Comparison of ENCODE assay signal across 8 cellular contexts in genomic region chrX:72126539-72127140, GRCh38. TPM values are rescaled to one million over a fixed set of nuclear protein-coding genes. Genes with fewer than 3 reads are reported as not detected.
A peak's percentile ranks its signal among the peaks of the same experiment; 100 is the strongest.
DNase-seq lines count a peak whose midpoint lies in the region; ATAC-seq and TF ChIP-seq lines count a peak whose summit lies in the region.

No MANE protein-coding gene starts in this region.

- H4K20me1 ChIP-seq in MM.1S (ENCODE audit: insufficient read depth, low read length) = no peaks in the 10 kb centered on the region

- no peaks in the 10 kb centered on the region for H3F3A ChIP-seq in MM.1S (ENCODE audit: insufficient read depth, low read length)

- no peak overlapping the region for H3K4me2 ChIP-seq in MM.1S (ENCODE audit: low read depth, low read length)

- no peaks in the 10 kb centered on the region for H3K27me3 Mint-ChIP-seq in osteocyte (ENCODE audit: unreplicated experiment)

- WGBS in gastroesophageal sphincter (ENCODE audit: low coverage in 1 of 2), 2 donors = 17% methylated on average over 4 to 8 of the region's 9 CpGs
- WGBS in testis, 2 donors = 16 to 29% methylated on average over 9 of the region's 9 CpGs

- no peak overlapping the region for H3K4me3 ChIP-seq in MM.1S (ENCODE audit: low read length)
- H3K4me3 ChIP-seq in SJCRH30 = no peak overlapping the region
- no peak overlapping the region for H3K4me3 ChIP-seq in gastroesophageal sphincter
- no peak overlapping the region for H3K4me3 ChIP-seq in testis

- H3K4me3 Mint-ChIP-seq in osteocyte (ENCODE audit: unreplicated experiment) = no peak overlapping the region

- H3K9me3 Mint-ChIP-seq in osteocyte (ENCODE audit: unreplicated experiment) = peaks cover 6% of the 10 kb centered on the region

- no peak overlapping the region for H3K27ac ChIP-seq in MM.1S (ENCODE audit: low read length)
- H3K27ac ChIP-seq in SJCRH30 = no peak overlapping the region
- peak overlapping the region; percentile 79 to 89 (median 80) for H3K27ac ChIP-seq in gastroesophageal sphincter
- peak overlapping the region in 1 of 2 donors; percentile 59 for H3K27ac ChIP-seq in testis

- H2AFZ ChIP-seq in MM.1S (ENCODE audit: low read length) = no peak overlapping the region

- DNase-seq in DMS79 treated with DMSO at 0.1 percent for 48 hours (lab: John Stamatoyannopoulos, UW) = peak; percentile 63
- peak; percentile 68 for DNase-seq in MM.1S
- peak; percentile 82 to 92 for DNase-seq in SJCRH30
- peak; percentile 92 for DNase-seq in activated effector memory CD4-positive, alpha-beta T cell treated with anti-CD3 and anti-CD28 coated beads, Interleukin-2, amount 50 U/mL, for 16 hours
- peak; percentile 95 for DNase-seq in osteocyte (ENCODE audit: extremely low spot score, unreplicated experiment)
- DNase-seq in testis = peak; percentile 90

- H3K4me1 ChIP-seq in MM.1S (ENCODE audit: low read length) = peaks cover 19% of the 10 kb centered on the region; the same call in 1 of the 2 replicates
- H3K4me1 ChIP-seq in SJCRH30 = peaks cover 19% of the 10 kb centered on the region
- peaks cover 11 to 97% (median 18%) of the 10 kb centered on the region in 3 donors for H3K4me1 ChIP-seq in gastroesophageal sphincter
- peaks cover 12% of the 10 kb centered on the region for H3K4me1 ChIP-seq in testis

- peaks cover 53% of the 10 kb centered on the region for H3K4me1 Mint-ChIP-seq in osteocyte (ENCODE audit: unreplicated experiment)

- peak; percentile 85 for TF ChIP-seq CTCF in MM.1S (IDR thresholded peaks at IDR 0.05; ENCODE audit: low read length)
- peak; percentile 45 to 90 (median 76) for TF ChIP-seq CTCF in gastroesophageal sphincter (IDR thresholded peaks at IDR 0.05)
- peak; percentile 83 for TF ChIP-seq CTCF in osteocyte (IDR thresholded peaks at IDR 0.05)
- peak; percentile 66 to 72 (median 69) for TF ChIP-seq CTCF in testis (IDR thresholded peaks at IDR 0.05)

- no peaks in the 10 kb centered on the region for H3K9me2 ChIP-seq in MM.1S (replicated peaks; ENCODE audit: insufficient read depth, low read length)

- intact Hi-C loops in testis (cut with DNase I; ENCODE audit: low total_unique reads) = no loop called here

- no peak for TF ChIP-seq EP300 in gastroesophageal sphincter (IDR thresholded peaks at IDR 0.05)

- TF ChIP-seq POLR2A in gastroesophageal sphincter (IDR thresholded peaks at IDR 0.05) = no peak
- no peak for TF ChIP-seq POLR2A in testis (IDR thresholded peaks at IDR 0.05)

- no peak overlapping the region for H3K9ac ChIP-seq in MM.1S (ENCODE audit: low read length)

- no peaks in the 10 kb centered on the region for H3K79me2 ChIP-seq in MM.1S (ENCODE audit: low read length)

- peak; percentile 90 for ATAC-seq in GM21723 (IDR thresholded peaks at IDR 0.05; ENCODE audit: unreplicated experiment)
- peak; percentile 75 for ATAC-seq in gastroesophageal sphincter

- H3K36me3 Mint-ChIP-seq in osteocyte (ENCODE audit: unreplicated experiment) = no peaks in the 10 kb centered on the region

- H3K27me3 ChIP-seq in MM.1S (replicated peaks; ENCODE audit: insufficient read depth, low read length) = no peaks in the 10 kb centered on the region
- no peaks in the 10 kb centered on the region for H3K27me3 ChIP-seq in SJCRH30
- no peaks in the 10 kb centered on the region for H3K27me3 ChIP-seq in gastroesophageal sphincter
- H3K27me3 ChIP-seq in testis = no peaks in the 10 kb centered on the region

- no peaks in the 10 kb centered on the region for H3K9me3 ChIP-seq in MM.1S (replicated peaks; ENCODE audit: insufficient read depth, low read length)
- no peaks in the 10 kb centered on the region for H3K9me3 ChIP-seq in SJCRH30 (replicated peaks)
- H3K9me3 ChIP-seq in gastroesophageal sphincter = no peaks in the 10 kb centered on the region
- no peaks in the 10 kb centered on the region for H3K9me3 ChIP-seq in testis

- H3K36me3 ChIP-seq in MM.1S (replicated peaks; ENCODE audit: insufficient read depth, low read length) (no peaks in the 10 kb centered on the region), SJCRH30 (no peaks in the 10 kb centered on the region), gastroesophageal sphincter (no peaks in the 10 kb centered on the region), testis (ENCODE audit: low read depth, missing control alignments) (no peaks in the 10 kb centered on the region)

- H3K27ac Mint-ChIP-seq in osteocyte (ENCODE audit: unreplicated experiment) = peak overlapping the region; percentile 86

RNA-seq across cellular contexts. Expression of gene RTL5, which starts 5.1 kb away (rescaled TPM):
- total RNA-seq in SJCRH30 (2014; rRNA removed; shearing (Covaris generic)) = 0.18 and 0.20 TPM in 2 replicates
- total RNA-seq in gastroesophageal sphincter (10 to 100 TPM in 2 of 4 donors, 1 to 10 TPM in 2; 8.8 to 19.0 (median 9.9) TPM), osteocyte (19.5 and 19.9 TPM in 2 replicates), testis (10 to 100 TPM; 25.4 to 25.6 TPM)
- 18.0 TPM for polyA plus RNA-seq in testis (ENCODE audit: insufficient read depth, low read depth, low replicate concordance)

RNA-seq across cellular contexts. Expression of gene PIN4, which starts 54.9 kb away (rescaled TPM):
- total RNA-seq in SJCRH30 (2014; rRNA removed; shearing (Covaris generic)) = 35.9 and 60.9 TPM in 2 replicates
- total RNA-seq in gastroesophageal sphincter = 10 to 100 TPM in 1 of 4 donors, 1 to 10 TPM in 3; 5.7 to 10.6 (median 8.8) TPM
- total RNA-seq in osteocyte = 10.9 and 12.1 TPM in 2 replicates
- 1 to 10 TPM; 8.2 to 8.7 TPM for total RNA-seq in testis
- polyA plus RNA-seq in testis (ENCODE audit: insufficient read depth, low read depth, low replicate concordance) = 8.2 TPM

Comparison
In these comparisons a context has a peak if more than half of its experiments do, and no peak if none do; other contexts are left out.
1. H3K27ac ChIP-seq: peak in gastroesophageal sphincter (4 of 4); none in MM.1S (single experiment) and SJCRH30 (single experiment).
2. Peak in every context shown above with its lines, with median percentiles within 50 percentile points of each other: DNase-seq and CTCF ChIP-seq.